8 cellular contexts compared by ENCODE assay signal in the genomic region with DNA sequence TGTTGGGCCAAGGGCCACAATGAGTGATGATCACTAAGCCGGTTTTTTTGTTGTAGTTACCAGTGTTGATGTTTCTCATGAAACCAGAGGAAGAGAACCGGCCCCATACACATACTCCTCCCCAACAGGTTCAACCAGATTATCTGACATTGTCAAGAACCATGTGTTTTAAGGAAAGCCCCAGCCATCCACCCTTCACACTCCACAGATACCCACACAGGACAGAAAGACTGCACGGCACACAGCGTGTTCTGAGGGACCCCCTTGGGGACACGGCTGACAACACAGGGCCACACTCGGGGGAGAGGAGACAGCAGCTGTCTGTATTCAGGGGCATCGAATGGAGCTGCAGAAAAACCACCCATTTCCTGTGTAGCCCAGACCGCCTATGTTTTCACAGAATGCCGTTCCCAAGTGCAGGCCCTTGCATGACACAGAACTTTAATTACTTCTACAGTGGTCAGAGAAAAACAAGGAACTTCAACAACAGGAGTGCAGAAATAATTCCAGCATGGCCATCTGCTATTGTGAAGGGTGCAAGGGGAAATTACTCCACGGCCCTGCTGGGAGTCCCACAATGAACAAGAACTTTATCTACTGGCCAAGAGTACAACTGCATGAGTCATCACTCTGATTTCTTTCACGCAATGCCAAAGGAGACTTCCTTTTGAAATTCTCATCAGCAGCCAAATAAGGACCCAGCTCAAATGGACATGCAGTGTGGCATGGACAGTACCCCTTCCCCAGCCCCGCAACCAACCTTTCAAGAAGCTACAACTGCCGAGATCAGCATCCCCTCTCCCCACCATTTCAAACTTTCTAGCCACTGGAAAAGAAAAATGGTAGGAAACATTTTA. TPM values are rescaled to one million over a fixed set of nuclear protein-coding genes. Genes with fewer than 3 reads are reported as not detected.
A peak's percentile ranks its signal among the peaks of the same experiment; 100 is the strongest.
DNase-seq lines count a peak whose midpoint lies in the region; ATAC-seq lines count a peak whose summit lies in the region.

No MANE protein-coding gene starts in this region.

- in situ Hi-C loops in KBM-7 (cut with MboI; ENCODE audit: low pct_unique_long_range_greater_than_20kb, low sequenced_read_pairs), result no loop called here

- no peaks in the 10 kb centered on the region for H3K9me3 ChIP-seq in skeletal muscle tissue (ENCODE audit: control insufficient read depth in 3 of 3, low read length in 3 of 3)

- H3K4me1 ChIP-seq in skeletal muscle tissue (ENCODE audit: control insufficient read depth in 3 of 3, insufficient read depth in 3 of 3, low read length in 3 of 3), result peaks cover 48 to 56% (median 48%) of the 10 kb centered on the region in 3 donors

- peak; percentile 60 for DNase-seq in NK-92 treated with Interleukin-12 subunit alpha and Interleukin-12 subunit beta, amount 100 ng/mL, for 24 hours (lab: John Stamatoyannopoulos, UW)
- DNase-seq in NK-92 (lab: John Stamatoyannopoulos, UW; ENCODE audit: unreplicated experiment) (no peak), KBM-7 (peak; percentile 98), T-helper 22 cell (ENCODE audit: low read depth) (peak; percentile 53), cerebellum (ENCODE audit: low spot score) (peak; percentile 54), iris pigment epithelial cell (ENCODE audit: low read depth) (peak; percentile 92)

- H3K4me3 ChIP-seq in skeletal muscle tissue (ENCODE audit: low read length in 3 of 3), result peak overlapping the region; percentile 88 to 96 (median 94)

- ATAC-seq in HG03521 (IDR thresholded peaks at IDR 0.05; ENCODE audit: unreplicated experiment), result no peak

- H3K9ac ChIP-seq in skeletal muscle tissue (ENCODE audit: low read depth in 1 of 3, low read length in 3 of 3), result peak overlapping the region; percentile 99 to 100 (median 100)

- H3K27ac ChIP-seq in skeletal muscle tissue (ENCODE audit: low read depth, low read length), result peak overlapping the region; percentile 99

- H3K36me3 ChIP-seq in skeletal muscle tissue (ENCODE audit: control insufficient read depth in 3 of 3, insufficient read depth in 3 of 3, low read length in 3 of 3), result peaks cover 34 to 41% (median 38%) of the 10 kb centered on the region in 3 donors

- no peaks in the 10 kb centered on the region for H3K27me3 ChIP-seq in skeletal muscle tissue (ENCODE audit: control insufficient read depth in 3 of 3, insufficient read depth in 3 of 3, low read length in 3 of 3)

RNA-seq across cellular contexts. Expression of a gene that starts 2.3 kb away (rescaled TPM):
- total RNA-seq in cerebellum, result 35.0 TPM
- total RNA-seq in skeletal muscle tissue, result 50.6 TPM
